Comparison of ENCODE assay signal across 9 cellular contexts in genomic region chr16:66476328-66477027, GRCh38. TPM values are rescaled to one million over a fixed set of nuclear protein-coding genes. Genes with fewer than 3 reads are reported as not detected.
DNase-seq lines count a peak whose midpoint lies in the region; ATAC-seq and TF ChIP-seq lines count a peak whose summit lies in the region.
"Had no signal": no experiment of that assay in that cellular context is flagged by ENCODE, and none has a peak within 500 bp of the region (broad histone marks: within the 10 kb centered on the region; RNA-seq: fewer than 3 reads in every experiment).

No MANE protein-coding gene starts in this region.

- intact Hi-C loops in transverse colon (cut with DNase I; ENCODE audit: low total_unique reads): no loop called here

- H3K4me1 ChIP-seq in transverse colon: no peaks in the 10 kb centered on the region

- in situ Hi-C loops in transverse colon (cut with MboI; ENCODE audit: low pct_ligation_motif_present in 1 of 4, low pct_unique_long_range_greater_than_20kb in 1 of 4, low sequenced_read_pairs in 3 of 4): loop anchor here in 3 of 4 donors (5.0 to 25.0 kb wide), 2 partner anchors 69 to 111 kb away; partner anchors contain the start of gene CMTM2 (in 2 of the 3)

- H3K36me3 ChIP-seq in transverse colon: no peaks in the 10 kb centered on the region
- H3K36me3 ChIP-seq: neutrophil had no signal

- peak in 2 of 3 experiments; percentile 2 to 5 for DNase-seq in NCI-H1417 (lab: John Stamatoyannopoulos, UW)
- no peak for DNase-seq in NCI-H1417 treated with DMSO at 0.1 percent for 48 hours (lab: John Stamatoyannopoulos, UW)
- peak; percentile 24 for DNase-seq in UCSD-AML1 (lab: John Stamatoyannopoulos, UW; ENCODE audit: unreplicated experiment)
- DNase-seq in dermis blood vessel endothelial cell: peak; percentile 24
- DNase-seq in stimulated activated CD8-positive, alpha-beta memory T cell treated with anti-CD3 and anti-CD28 coated beads, Interleukin-2, amount 100 ng/mL, for 48 hours (ENCODE audit: low read depth in 2 of 2): peak; percentile 14 to 65
- no peak for DNase-seq in transverse colon

- no peak for TF ChIP-seq CTCF in transverse colon (IDR thresholded peaks at IDR 0.05)

- WGBS in transverse colon (ENCODE audit: low coverage in 1 of 2), 2 donors: 63 to 71% methylated on average over 2 to 8 of the region's 8 CpGs

- TF ChIP-seq EP300 in transverse colon (IDR thresholded peaks at IDR 0.05; ENCODE audit: low read depth): no peak

- H3K27ac ChIP-seq in transverse colon: no peak overlapping the region
- H3K27ac ChIP-seq: neutrophil had no signal

- ATAC-seq in GM21529 (IDR thresholded peaks at IDR 0.05; ENCODE audit: unreplicated experiment) (no peak), HG02642 (IDR thresholded peaks at IDR 0.05; ENCODE audit: poor library complexity, unreplicated experiment) (no peak)

- TF ChIP-seq POLR2A in transverse colon (IDR thresholded peaks at IDR 0.05): no peak

- no peak overlapping the region for H3K4me3 ChIP-seq in transverse colon

- H3K9me3 ChIP-seq in transverse colon: no peaks in the 10 kb centered on the region
- H3K9me3 ChIP-seq: neutrophil had no signal

- H3K27me3 ChIP-seq in transverse colon: peaks cover 14% of the 10 kb centered on the region

RNA-seq across cellular contexts. Expression of gene BEAN1, which starts 49.4 kb away (rescaled TPM):
- total RNA-seq in dermis blood vessel endothelial cell (0.09 and 0.34 TPM in 2 replicates), transverse colon (under 1 TPM in 1 of 4 donors, not detected in 3; 0.40 TPM)

Comparison
In these comparisons a context has a peak if more than half of its experiments do, and no peak if none do; other contexts are left out.
1. DNase-seq: peak in NCI-H1417 (2 of 3), UCSD-AML1 (single experiment), dermis blood vessel endothelial cell (single experiment) and stimulated activated CD8-positive, alpha-beta memory T cell treated with anti-CD3 and anti-CD28 coated beads, Interleukin-2, amount 100 ng/mL, for 48 hours (2 of 2); none in NCI-H1417 treated with DMSO at 0.1 percent for 48 hours (single experiment) and transverse colon (single experiment).